ENCODE assay signal across 1 cellular context in genomic region chr18:35376393-35376741, GRCh38.
TF ChIP-seq lines count a peak whose summit lies in the region.

No MANE protein-coding gene starts in this region.

TF ChIP-seq in H1, 55 proteins besides CTCF, POLR2A, EP300 and RAD21:
- TF ChIP-seq RFX5 (IDR thresholded peaks at IDR 0.05; ENCODE audit: borderline replicate concordance, low read depth, low read length) (no peak), TAF1 (IDR thresholded peaks at IDR 0.05; ENCODE audit: low read depth, low read length) (0 out of 2 replicates have a peak, but pooled peaks have one; percentile 30), MAFK (IDR thresholded peaks at IDR 0.05; ENCODE audit: low read depth, low read length) (no peak), KDM5A (IDR thresholded peaks at IDR 0.05; ENCODE audit: low read length) (no peak), MAX (IDR thresholded peaks at IDR 0.05) (peak; percentile 49; the same call in 1 of the 2 replicates)
- TF ChIP-seq, protein P1, sequence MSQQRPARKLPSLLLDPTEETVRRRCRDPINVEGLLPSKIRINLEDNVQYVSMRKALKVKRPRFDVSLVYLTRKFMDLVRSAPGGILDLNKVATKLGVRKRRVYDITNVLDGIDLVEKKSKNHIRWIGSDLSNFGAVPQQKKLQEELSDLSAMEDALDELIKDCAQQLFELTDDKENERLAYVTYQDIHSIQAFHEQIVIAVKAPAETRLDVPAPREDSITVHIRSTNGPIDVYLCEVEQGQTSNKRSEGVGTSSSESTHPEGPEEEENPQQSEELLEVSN (IDR thresholded peaks at IDR 0.05): peak; percentile 70
- TF ChIP-seq, protein P2, sequence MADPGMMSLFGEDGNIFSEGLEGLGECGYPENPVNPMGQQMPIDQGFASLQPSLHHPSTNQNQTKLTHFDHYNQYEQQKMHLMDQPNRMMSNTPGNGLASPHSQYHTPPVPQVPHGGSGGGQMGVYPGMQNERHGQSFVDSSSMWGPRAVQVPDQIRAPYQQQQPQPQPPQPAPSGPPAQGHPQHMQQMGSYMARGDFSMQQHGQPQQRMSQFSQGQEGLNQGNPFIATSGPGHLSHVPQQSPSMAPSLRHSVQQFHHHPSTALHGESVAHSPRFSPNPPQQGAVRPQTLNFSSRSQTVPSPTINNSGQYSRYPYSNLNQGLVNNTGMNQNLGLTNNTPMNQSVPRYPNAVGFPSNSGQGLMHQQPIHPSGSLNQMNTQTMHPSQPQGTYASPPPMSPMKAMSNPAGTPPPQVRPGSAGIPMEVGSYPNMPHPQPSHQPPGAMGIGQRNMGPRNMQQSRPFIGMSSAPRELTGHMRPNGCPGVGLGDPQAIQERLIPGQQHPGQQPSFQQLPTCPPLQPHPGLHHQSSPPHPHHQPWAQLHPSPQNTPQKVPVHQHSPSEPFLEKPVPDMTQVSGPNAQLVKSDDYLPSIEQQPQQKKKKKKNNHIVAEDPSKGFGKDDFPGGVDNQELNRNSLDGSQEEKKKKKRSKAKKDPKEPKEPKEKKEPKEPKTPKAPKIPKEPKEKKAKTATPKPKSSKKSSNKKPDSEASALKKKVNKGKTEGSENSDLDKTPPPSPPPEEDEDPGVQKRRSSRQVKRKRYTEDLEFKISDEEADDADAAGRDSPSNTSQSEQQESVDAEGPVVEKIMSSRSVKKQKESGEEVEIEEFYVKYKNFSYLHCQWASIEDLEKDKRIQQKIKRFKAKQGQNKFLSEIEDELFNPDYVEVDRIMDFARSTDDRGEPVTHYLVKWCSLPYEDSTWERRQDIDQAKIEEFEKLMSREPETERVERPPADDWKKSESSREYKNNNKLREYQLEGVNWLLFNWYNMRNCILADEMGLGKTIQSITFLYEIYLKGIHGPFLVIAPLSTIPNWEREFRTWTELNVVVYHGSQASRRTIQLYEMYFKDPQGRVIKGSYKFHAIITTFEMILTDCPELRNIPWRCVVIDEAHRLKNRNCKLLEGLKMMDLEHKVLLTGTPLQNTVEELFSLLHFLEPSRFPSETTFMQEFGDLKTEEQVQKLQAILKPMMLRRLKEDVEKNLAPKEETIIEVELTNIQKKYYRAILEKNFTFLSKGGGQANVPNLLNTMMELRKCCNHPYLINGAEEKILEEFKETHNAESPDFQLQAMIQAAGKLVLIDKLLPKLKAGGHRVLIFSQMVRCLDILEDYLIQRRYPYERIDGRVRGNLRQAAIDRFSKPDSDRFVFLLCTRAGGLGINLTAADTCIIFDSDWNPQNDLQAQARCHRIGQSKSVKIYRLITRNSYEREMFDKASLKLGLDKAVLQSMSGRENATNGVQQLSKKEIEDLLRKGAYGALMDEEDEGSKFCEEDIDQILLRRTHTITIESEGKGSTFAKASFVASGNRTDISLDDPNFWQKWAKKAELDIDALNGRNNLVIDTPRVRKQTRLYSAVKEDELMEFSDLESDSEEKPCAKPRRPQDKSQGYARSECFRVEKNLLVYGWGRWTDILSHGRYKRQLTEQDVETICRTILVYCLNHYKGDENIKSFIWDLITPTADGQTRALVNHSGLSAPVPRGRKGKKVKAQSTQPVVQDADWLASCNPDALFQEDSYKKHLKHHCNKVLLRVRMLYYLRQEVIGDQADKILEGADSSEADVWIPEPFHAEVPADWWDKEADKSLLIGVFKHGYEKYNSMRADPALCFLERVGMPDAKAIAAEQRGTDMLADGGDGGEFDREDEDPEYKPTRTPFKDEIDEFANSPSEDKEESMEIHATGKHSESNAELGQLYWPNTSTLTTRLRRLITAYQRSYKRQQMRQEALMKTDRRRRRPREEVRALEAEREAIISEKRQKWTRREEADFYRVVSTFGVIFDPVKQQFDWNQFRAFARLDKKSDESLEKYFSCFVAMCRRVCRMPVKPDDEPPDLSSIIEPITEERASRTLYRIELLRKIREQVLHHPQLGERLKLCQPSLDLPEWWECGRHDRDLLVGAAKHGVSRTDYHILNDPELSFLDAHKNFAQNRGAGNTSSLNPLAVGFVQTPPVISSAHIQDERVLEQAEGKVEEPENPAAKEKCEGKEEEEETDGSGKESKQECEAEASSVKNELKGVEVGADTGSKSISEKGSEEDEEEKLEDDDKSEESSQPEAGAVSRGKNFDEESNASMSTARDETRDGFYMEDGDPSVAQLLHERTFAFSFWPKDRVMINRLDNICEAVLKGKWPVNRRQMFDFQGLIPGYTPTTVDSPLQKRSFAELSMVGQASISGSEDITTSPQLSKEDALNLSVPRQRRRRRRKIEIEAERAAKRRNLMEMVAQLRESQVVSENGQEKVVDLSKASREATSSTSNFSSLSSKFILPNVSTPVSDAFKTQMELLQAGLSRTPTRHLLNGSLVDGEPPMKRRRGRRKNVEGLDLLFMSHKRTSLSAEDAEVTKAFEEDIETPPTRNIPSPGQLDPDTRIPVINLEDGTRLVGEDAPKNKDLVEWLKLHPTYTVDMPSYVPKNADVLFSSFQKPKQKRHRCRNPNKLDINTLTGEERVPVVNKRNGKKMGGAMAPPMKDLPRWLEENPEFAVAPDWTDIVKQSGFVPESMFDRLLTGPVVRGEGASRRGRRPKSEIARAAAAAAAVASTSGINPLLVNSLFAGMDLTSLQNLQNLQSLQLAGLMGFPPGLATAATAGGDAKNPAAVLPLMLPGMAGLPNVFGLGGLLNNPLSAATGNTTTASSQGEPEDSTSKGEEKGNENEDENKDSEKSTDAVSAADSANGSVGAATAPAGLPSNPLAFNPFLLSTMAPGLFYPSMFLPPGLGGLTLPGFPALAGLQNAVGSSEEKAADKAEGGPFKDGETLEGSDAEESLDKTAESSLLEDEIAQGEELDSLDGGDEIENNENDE (IDR thresholded peaks at IDR 0.05; ENCODE audit: insufficient replicate concordance, low read length): no peak
